16 cellular contexts compared by ENCODE assay signal in the genomic region with DNA sequence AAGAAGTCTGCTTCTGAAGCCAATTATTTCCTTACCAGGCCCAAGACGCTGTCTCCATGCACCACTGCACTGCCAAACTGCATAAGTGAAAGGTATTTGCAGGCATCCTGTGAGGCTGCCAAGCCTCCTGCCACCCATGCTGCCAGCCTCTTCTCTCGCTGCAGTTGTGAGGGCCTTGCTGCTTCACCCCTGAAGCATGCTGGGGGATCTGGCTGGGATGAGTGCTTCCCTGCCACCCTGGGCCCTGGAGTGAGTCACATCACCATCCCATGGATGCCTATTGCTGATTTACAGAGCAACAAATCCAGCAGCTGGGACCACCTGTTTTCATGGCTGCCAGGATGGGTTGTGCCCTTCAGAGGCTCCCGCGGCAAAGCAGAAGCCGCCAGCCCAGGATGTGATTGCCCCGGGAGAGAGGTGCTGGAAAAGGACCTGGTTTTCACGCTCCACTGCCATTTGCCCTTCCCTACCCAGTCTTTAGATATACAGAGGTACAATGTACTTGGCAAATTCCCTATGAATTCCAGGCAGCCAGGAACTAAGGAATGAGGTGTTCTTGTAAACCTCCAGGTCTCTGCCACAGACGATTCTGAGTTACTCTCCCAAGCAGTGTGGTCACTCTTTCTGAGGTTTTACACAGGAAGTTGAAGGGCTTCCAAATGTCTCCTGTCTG. TPM values are rescaled to one million over a fixed set of nuclear protein-coding genes. Genes with fewer than 3 reads are reported as not detected.
DNase-seq lines count a peak whose midpoint lies in the region; ATAC-seq and TF ChIP-seq lines count a peak whose summit lies in the region.
"Had no signal": no experiment of that assay in that cellular context is flagged by ENCODE, and none has a peak within 500 bp of the region (broad histone marks: within the 10 kb centered on the region; RNA-seq: fewer than 3 reads in every experiment).

No MANE protein-coding gene starts in this region.

- no peaks in the 10 kb centered on the region for H3K4me1 ChIP-seq in body of pancreas
- H3K4me1 ChIP-seq: lower lobe of right lung had no signal

- TF ChIP-seq CTCF in neural crest cell (conservative IDR thresholded peaks at IDR 0.05) (no peak), body of pancreas (IDR thresholded peaks at IDR 0.05) (no peak)

- H3K9me3 ChIP-seq in MG63 (no peaks in the 10 kb centered on the region), body of pancreas (no peaks in the 10 kb centered on the region)
- H3K9me3 ChIP-seq: HAP-1, lower lobe of right lung had no signal

- H3K27ac ChIP-seq in cingulate gyrus (ENCODE audit: low read depth, low read length) (peak overlapping the region; percentile 2), body of pancreas (no peak overlapping the region)
- H3K27ac ChIP-seq: hepatocyte, lower lobe of right lung had no signal

- no peaks in the 10 kb centered on the region for H3K27me3 Mint-ChIP-seq in neural crest cell (ENCODE audit: low read depth)
- H3K27me3 Mint-ChIP-seq: central memory CD8-positive, alpha-beta T cell had no signal

- intact Hi-C loops in body of pancreas (cut with DNase I) = no loop called here

- in situ Hi-C loops in ACHN (cut with HindIII; ENCODE audit: low pct_ligation_motif_present, low pct_unique_long_range_greater_than_20kb, low sequenced_read_pairs) = no loop called here

- TF ChIP-seq POLR2A in body of pancreas (IDR thresholded peaks at IDR 0.05) = no peak

- H3K4me3 ChIP-seq in MG63 (peak overlapping the region; percentile 5; the same call in 1 of the 2 replicates), body of pancreas (no peak overlapping the region)
- H3K4me3 ChIP-seq: HAP-1, hepatocyte, lower lobe of right lung had no signal

- WGBS in body of pancreas, 2 donors = 67 to 72% methylated on average over 1 to 6 of the region's 8 CpGs

- ATAC-seq in GM19023 (IDR thresholded peaks at IDR 0.05; ENCODE audit: unreplicated experiment) (no peak), body of pancreas (no peak)
- ATAC-seq: lower lobe of right lung had no signal

- H3K4me3 Mint-ChIP-seq in neural crest cell = peak overlapping the region; percentile 7
- H3K4me3 Mint-ChIP-seq: central memory CD8-positive, alpha-beta T cell had no signal

- no peaks in the 10 kb centered on the region for H3K9me3 Mint-ChIP-seq in neural crest cell
- H3K9me3 Mint-ChIP-seq: central memory CD8-positive, alpha-beta T cell had no signal

- H3K27ac Mint-ChIP-seq in neural crest cell (ENCODE audit: unreplicated experiment) = peak overlapping the region; percentile 57

- H3K36me3 Mint-ChIP-seq in neural crest cell (ENCODE audit: low read depth) = no peaks in the 10 kb centered on the region

- DNase-seq in ACHN (peak; percentile 85), MG63 (peak; percentile 97), neural crest cell (ENCODE audit: low read depth, low spot score) (no peak), NCI-H748 (lab: John Stamatoyannopoulos, UW; ENCODE audit: unreplicated experiment) (no peak), body of pancreas (no peak)
- no peak for DNase-seq in activated CD4-positive, CD25-positive, alpha-beta regulatory T cell treated with anti-CD3 and anti-CD28 coated beads, Interleukin-2, amount 50 U/mL, for 72 hours
- DNase-seq: activated gamma-delta T cell treated with Interleukin-2 at 50 U/mL for 16 hours; lower lobe of right lung; NCI-H2081 treated with DMSO at 0.1 percent for 48 hours; NK-92 treated with Interleukin-12 subunit alpha and Interleukin-12 subunit beta, amount 100 ng/mL, for 24 hours; SIG-M5 had no signal

- H3K36me3 ChIP-seq in MG63 (no peaks in the 10 kb centered on the region), body of pancreas (replicated peaks in 1 of 2; ENCODE audit: insufficient read depth in 1 of 2, low read depth in 2 of 2) (no peaks in the 10 kb centered on the region)
- H3K36me3 ChIP-seq: HAP-1, lower lobe of right lung had no signal

- H3K27me3 ChIP-seq in MG63 = no peaks in the 10 kb centered on the region
- H3K27me3 ChIP-seq in body of pancreas = no peaks in the 10 kb centered on the region
- H3K27me3 ChIP-seq: hepatocyte had no signal

- H3K4me1 Mint-ChIP-seq in neural crest cell = peaks cover 17% of the 10 kb centered on the region
- H3K4me1 Mint-ChIP-seq: central memory CD8-positive, alpha-beta T cell had no signal

RNA-seq across cellular contexts. Expression of gene PTCHD1, which starts 41.5 kb away (rescaled TPM):
- total RNA-seq in MG63 (2014; rRNA removed; shearing (Covaris generic); ENCODE audit: low replicate concordance) = 0.12 TPM in 1 of 2 replicates, not detected in the other
- total RNA-seq in neural crest cell = 0.23 and 0.32 TPM in 2 replicates
- total RNA-seq in body of pancreas = under 1 TPM in 1 of 2 donors, not detected in 1; under 0.01 TPM

Comparison
In these comparisons a context has a peak if more than half of its experiments do, and no peak if none do; other contexts are left out.
1. DNase-seq: peak in ACHN (single experiment) and MG63 (single experiment); none in neural crest cell (single experiment), NCI-H748 (single experiment), activated CD4-positive, CD25-positive, alpha-beta regulatory T cell treated with anti-CD3 and anti-CD28 coated beads, Interleukin-2, amount 50 U/mL, for 72 hours (single experiment) and body of pancreas (0 of 4).